ENCODE assay signal across 8 cellular contexts in the genomic region with DNA sequence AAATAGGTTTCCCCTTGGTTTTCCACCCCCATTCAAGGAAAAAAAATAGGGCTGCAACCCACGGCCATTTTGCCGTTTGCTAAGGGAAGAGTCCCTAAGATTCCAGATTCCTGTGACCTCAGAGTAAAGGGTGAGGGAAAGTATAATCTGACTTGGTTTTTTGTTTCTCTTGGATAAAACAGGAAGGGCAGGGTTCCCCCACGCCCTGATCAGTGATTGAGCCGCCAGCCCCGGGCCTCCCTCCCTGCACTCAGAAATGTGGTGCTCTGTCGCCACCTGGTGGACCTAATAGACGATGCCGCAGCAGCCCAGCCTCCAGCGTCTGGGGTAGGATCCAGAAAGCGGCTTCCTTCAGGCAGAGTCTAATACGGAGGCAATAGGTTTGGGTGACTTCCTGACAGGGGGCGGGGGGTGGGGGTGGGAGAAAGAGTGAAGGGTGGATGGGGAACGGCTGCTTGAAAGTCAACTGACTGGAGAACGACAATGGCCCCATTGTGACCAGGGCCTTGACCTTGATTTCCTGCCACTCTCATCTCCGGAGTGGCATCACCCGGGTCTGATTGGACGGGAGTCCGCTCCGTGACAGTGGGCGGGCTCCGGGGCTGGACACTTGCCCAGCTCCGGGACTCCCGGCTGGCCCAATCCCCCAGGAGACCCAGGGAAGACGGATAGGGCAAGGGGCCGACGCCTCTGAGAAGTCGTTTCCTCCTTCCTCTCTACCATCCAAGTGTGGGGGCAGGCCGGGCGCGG. TPM values are rescaled to one million over a fixed set of nuclear protein-coding genes. Genes with fewer than 3 reads are reported as not detected.
A peak's percentile ranks its signal among the peaks of the same experiment; 100 is the strongest.
DNase-seq lines count a peak whose midpoint lies in the region; ATAC-seq, FAIRE-seq and TF ChIP-seq lines count a peak whose summit lies in the region.

No MANE protein-coding gene starts in this region.

- no peaks in the 10 kb centered on the region for H3K9me3 Mint-ChIP-seq in activated naive CD8-positive, alpha-beta T cell treated with anti-CD3 and anti-CD28 coated beads, Interleukin-2, amount 50 U/mL, for 24 hours

- peaks cover 2% of the 10 kb centered on the region for H3K27me3 Mint-ChIP-seq in activated naive CD8-positive, alpha-beta T cell treated with anti-CD3 and anti-CD28 coated beads, Interleukin-2, amount 50 U/mL, for 24 hours

- H3K36me3 Mint-ChIP-seq in activated naive CD8-positive, alpha-beta T cell treated with anti-CD3 and anti-CD28 coated beads, Interleukin-2, amount 50 U/mL, for 24 hours (ENCODE audit: low read depth), result no peaks in the 10 kb centered on the region

- no peak overlapping the region for H3K27ac Mint-ChIP-seq in activated naive CD8-positive, alpha-beta T cell treated with anti-CD3 and anti-CD28 coated beads, Interleukin-2, amount 50 U/mL, for 24 hours

- H3K4me1 ChIP-seq in left ventricle myocardium inferior (peaks cover 28% of the 10 kb centered on the region), psoas muscle (peaks cover 3% of the 10 kb centered on the region)

- H3K27ac ChIP-seq in left ventricle myocardium inferior (replicated peaks) (peak overlapping the region; percentile 62), psoas muscle (no peak overlapping the region)

- H3K27me3 ChIP-seq in left ventricle myocardium inferior (ENCODE audit: low read depth) (no peaks in the 10 kb centered on the region), psoas muscle (ENCODE audit: insufficient read depth in 3 of 3, low read length in 2 of 3) (no peaks in the 10 kb centered on the region)

- peak overlapping the region; percentile 10 for H3K4me3 Mint-ChIP-seq in activated naive CD8-positive, alpha-beta T cell treated with anti-CD3 and anti-CD28 coated beads, Interleukin-2, amount 50 U/mL, for 24 hours

- peaks cover 7% of the 10 kb centered on the region for H3K4me1 Mint-ChIP-seq in activated naive CD8-positive, alpha-beta T cell treated with anti-CD3 and anti-CD28 coated beads, Interleukin-2, amount 50 U/mL, for 24 hours

- FAIRE-seq in urothelium cell line (lab: Jason Lieb, UNC), result no peak

- peak overlapping the region; percentile 31 for H3K4me3 ChIP-seq in GM12864 (ENCODE audit: low read depth, low read length)
- peak overlapping the region; percentile 63 for H3K4me3 ChIP-seq in left ventricle myocardium inferior
- H3K4me3 ChIP-seq in psoas muscle, result peak overlapping the region; percentile 55

- H3K9me3 ChIP-seq in left ventricle myocardium inferior (replicated peaks) (no peaks in the 10 kb centered on the region), psoas muscle (no peaks in the 10 kb centered on the region)

- no peaks in the 10 kb centered on the region for H3K36me3 ChIP-seq in left ventricle myocardium inferior
- no peaks in the 10 kb centered on the region for H3K36me3 ChIP-seq in psoas muscle (ENCODE audit: insufficient read depth in 1 of 2, low read depth in 1 of 2)

- ATAC-seq in HG02610 (IDR thresholded peaks at IDR 0.05; ENCODE audit: unreplicated experiment), result peak; percentile 90
- peak; percentile 99 for ATAC-seq in activated naive CD8-positive, alpha-beta T cell treated with anti-CD3 and anti-CD28 coated beads, Interleukin-2, amount 50 U/mL, for 24 hours
- ATAC-seq in psoas muscle, result peak; percentile 95 to 97 (median 96)

- DNase-seq in GM12864 (ENCODE audit: low read depth) (peak; percentile 39), NCI-H1048 (lab: John Stamatoyannopoulos, UW) (peak; percentile 71), SW 1271 (lab: John Stamatoyannopoulos, UW) (peak; percentile 26 to 80), left ventricle myocardium inferior (peak; percentile 90), psoas muscle (peak; percentile 87 to 93), urothelium cell line (ENCODE audit: low spot score) (peak; percentile 81)
- DNase-seq in activated naive CD8-positive, alpha-beta T cell treated with anti-CD3 and anti-CD28 coated beads, Interleukin-2, amount 50 U/mL, for 24 hours, result peak; percentile 89

- 2 to 5% (median 5%) methylated on average over 27 to 30 of the region's 30 CpGs for WGBS in psoas muscle, 3 donors

- TF ChIP-seq CTCF in GM12864 (IDR thresholded peaks at IDR 0.05; ENCODE audit: low read depth, low read length, missing control alignments) (peak; percentile 75), left ventricle myocardium inferior (IDR thresholded peaks at IDR 0.05; ENCODE audit: borderline replicate concordance) (peak; percentile 90), psoas muscle (IDR thresholded peaks at IDR 0.05) (peak; percentile 91)

- intact Hi-C loops in left ventricle myocardium inferior (cut with micrococcal nuclease) (loop anchor here (2.0 kb wide), 1 partner anchor 84 kb away; no protein-coding TSS in a partner anchor), psoas muscle (cut with DNase I) (loop anchor here (1.0 to 5.0 kb wide), 3 partner anchors 84 to 370 kb away; no protein-coding TSS in a partner anchor)

RNA-seq across cellular contexts. Expression of a gene that starts 17.8 kb away (rescaled TPM):
- total RNA-seq in left ventricle myocardium inferior (93.3 TPM), psoas muscle (100 to 1,000 TPM; 193 to 408 (median 285) TPM)
- 100 to 1,000 TPM; 217 to 601 (median 297) TPM for polyA plus RNA-seq in psoas muscle

RNA-seq across cellular contexts. Expression of a gene that starts 31.5 kb away (rescaled TPM):
- 12.0 TPM for total RNA-seq in left ventricle myocardium inferior
- total RNA-seq in psoas muscle, result 10 to 100 TPM in 2 of 4 donors, 1 to 10 TPM in 2; 5.1 to 11.6 (median 9.3) TPM
- polyA plus RNA-seq in psoas muscle, result 1 to 10 TPM; 3.5 to 6.8 (median 3.6) TPM

RNA-seq across cellular contexts. Expression of a gene that starts 43.3 kb away (rescaled TPM):
- total RNA-seq in left ventricle myocardium inferior (26.6 TPM), psoas muscle (10 to 100 TPM; 11.8 to 20.4 (median 19.3) TPM)
- 1 to 10 TPM; 3.2 to 8.8 (median 3.4) TPM for polyA plus RNA-seq in psoas muscle

Comparison
In these comparisons a context has a peak if more than half of its experiments do, and no peak if none do; other contexts are left out.
1. DNase-seq: peak in every context shown above with its lines; median percentile 90 in left ventricle myocardium inferior; 90 in psoas muscle; 89 in activated naive CD8-positive, alpha-beta T cell treated with anti-CD3 and anti-CD28 coated beads, Interleukin-2, amount 50 U/mL, for 24 hours; 81 in urothelium cell line; 71 in NCI-H1048; 53 in SW 1271; 39 in GM12864.